Comparison of ENCODE assay signal across 10 cellular contexts in genomic region chr2:36373149-36373880, GRCh38. TPM values are rescaled to one million over a fixed set of nuclear protein-coding genes. Genes with fewer than 3 reads are reported as not detected.
DNase-seq lines count a peak whose midpoint lies in the region; ATAC-seq and TF ChIP-seq lines count a peak whose summit lies in the region.
"Had no signal": no experiment of that assay in that cellular context is flagged by ENCODE, and none has a peak within 500 bp of the region (broad histone marks: within the 10 kb centered on the region; RNA-seq: fewer than 3 reads in every experiment).

No MANE protein-coding gene starts in this region.

- H3K36me3 ChIP-seq in mammary epithelial cell (ENCODE audit: insufficient read depth, low read length): peaks cover 6% of the 10 kb centered on the region
- H3K36me3 ChIP-seq in lung (ENCODE audit: control insufficient read depth in 2 of 2, insufficient read depth in 2 of 2, low read length in 2 of 2): no peaks in the 10 kb centered on the region

- H3K27ac ChIP-seq in mammary epithelial cell (ENCODE audit: insufficient read depth, low read depth, low read length) (peak overlapping the region; percentile 64), lung (ENCODE audit: low read depth in 1 of 2, low read length in 1 of 2) (peak overlapping the region in 1 of 2 donors; percentile 60)

- dilution Hi-C loops in mammary epithelial cell (cut with HindIII; ENCODE audit: low sequenced_read_pairs): no loop called here

- TF ChIP-seq CTCF in mammary epithelial cell (conservative IDR thresholded peaks at IDR 0.05 in 1 of 2, IDR thresholded peaks at IDR 0.05 in 1 of 2; ENCODE audit: extremely low read depth in 1 of 2, insufficient read depth in 1 of 2, low read depth in 1 of 2, low read length in 2 of 2): no peak
- TF ChIP-seq CTCF in lung (IDR thresholded peaks at IDR 0.05; ENCODE audit: control extremely low read depth, extremely low read depth): no peak

- peak overlapping the region; percentile 78 for H3K4me2 ChIP-seq in mammary epithelial cell (ENCODE audit: insufficient read depth, low read depth, low read length)

- peak overlapping the region; percentile 42 to 57 for H3K27ac Mint-ChIP-seq in stimulated activated naive CD8-positive, alpha-beta T cell treated with anti-CD3 and anti-CD28 coated beads, Interleukin-15, amount 100 ng/mL, for 72 hours

- no peak overlapping the region for H2AFZ ChIP-seq in mammary epithelial cell (ENCODE audit: low read depth, low read length)

- peaks cover 28% of the 10 kb centered on the region for H3K4me1 Mint-ChIP-seq in stimulated activated naive CD8-positive, alpha-beta T cell treated with anti-CD3 and anti-CD28 coated beads, Interleukin-15, amount 100 ng/mL, for 72 hours

- 70% methylated on average over 7 of the region's 8 CpGs for WGBS in mammary epithelial cell (ENCODE audit: low coverage, missing lambda C conversion rate)
- 63 to 83% methylated on average over 8 of the region's 8 CpGs for WGBS in lung, 2 donors

- CTCF ChIA-PET in mammary epithelial cell (lab: Charles Lee; ENCODE audit: low non-redundant PET): no interaction called here

- H3K27me3 Mint-ChIP-seq in stimulated activated naive CD8-positive, alpha-beta T cell treated with anti-CD3 and anti-CD28 coated beads, Interleukin-15, amount 100 ng/mL, for 72 hours: peaks cover 19% of the 10 kb centered on the region

- no TSS peak for BruUV-seq in mammary epithelial cell (replicated peaks; lab: Mats Ljungman, UMichigan)

- DNase-seq in stimulated activated naive CD8-positive, alpha-beta T cell treated with anti-CD3 and anti-CD28 coated beads, Interleukin-15, amount 100 ng/mL, for 72 hours: no peak
- DNase-seq in stimulated activated naive CD8-positive, alpha-beta T cell treated with anti-CD3 and anti-CD28 coated beads, Interleukin-15, Interleukin-2, amounts not matched to agents 100 U/mL and 50 U/mL, for 24 hours: no peak
- DNase-seq in mammary epithelial cell (peak; percentile 65), lung (ENCODE audit: low spot score) (peak; percentile 63), C1 segment of cervical spinal cord (lab: John Stamatoyannopoulos, UW) (no peak), MV-4-11 (lab: John Stamatoyannopoulos, UW) (no peak), ureter (ENCODE audit: low spot score) (no peak)
- DNase-seq in NK-92 treated with Interleukin-12 subunit alpha and Interleukin-12 subunit beta, amount 100 ng/mL, for 24 hours (lab: John Stamatoyannopoulos, UW): no peak
- DNase-seq: activated gamma-delta T cell; stimulated activated CD4-positive, alpha-beta T cell treated with anti-CD3 and anti-CD28 coated beads, Interleukin-4, amount 100 ng/mL, for 1 hour had no signal

- H3K4me3 Mint-ChIP-seq in stimulated activated naive CD8-positive, alpha-beta T cell treated with anti-CD3 and anti-CD28 coated beads, Interleukin-15, amount 100 ng/mL, for 72 hours: peak overlapping the region; percentile 44 to 46

- no peak overlapping the region for H3K9ac ChIP-seq in mammary epithelial cell (ENCODE audit: insufficient read depth, low read length)

- no peaks in the 10 kb centered on the region for H3K9me3 Mint-ChIP-seq in stimulated activated naive CD8-positive, alpha-beta T cell treated with anti-CD3 and anti-CD28 coated beads, Interleukin-15, amount 100 ng/mL, for 72 hours

- H3K4me1 ChIP-seq in mammary epithelial cell (ENCODE audit: insufficient read depth, low read length) (peaks cover 98% of the 10 kb centered on the region), lung (ENCODE audit: control insufficient read depth in 2 of 2, insufficient read depth in 2 of 2, low read length in 2 of 2) (peaks cover 18 to 59% of the 10 kb centered on the region in 2 donors)

- H4K20me1 ChIP-seq in mammary epithelial cell (ENCODE audit: insufficient read depth, low read length): no peaks in the 10 kb centered on the region

- no peaks in the 10 kb centered on the region for H3K27me3 ChIP-seq in mammary epithelial cell (ENCODE audit: insufficient read depth, low read length)
- H3K27me3 ChIP-seq in lung (ENCODE audit: control insufficient read depth, insufficient read depth): no peaks in the 10 kb centered on the region

- peaks cover 98% of the 10 kb centered on the region for H3K79me2 ChIP-seq in mammary epithelial cell (ENCODE audit: insufficient read depth, low read length)

- ATAC-seq in stimulated activated naive CD8-positive, alpha-beta T cell treated with anti-CD3 and anti-CD28 coated beads, Interleukin-15, amount 100 ng/mL, for 72 hours: peak; percentile 76
- ATAC-seq in stimulated activated naive CD8-positive, alpha-beta T cell treated with anti-CD3 and anti-CD28 coated beads, Interleukin-15, Interleukin-2, amounts not matched to agents 100 U/mL and 50 U/mL, for 24 hours: no peak
- ATAC-seq in lung (ENCODE audit: insufficient read depth, low FRiP score): peak; percentile 78

- no peak overlapping the region for H3K4me3 ChIP-seq in mammary epithelial cell (replicated peaks in 1 of 3; ENCODE audit: insufficient read depth in 1 of 3, low read depth in 2 of 3, low read length in 3 of 3)
- no peak overlapping the region for H3K4me3 ChIP-seq in lung

- in situ Hi-C loops in mammary epithelial cell (cut with MboI; ENCODE audit: low sequenced_read_pairs in 2 of 2): loop anchor here in 1 of 2 donors (5.0 kb wide), 1 partner anchor 64 kb away; no protein-coding TSS in a partner anchor

- intact Hi-C loops in mammary epithelial cell (cut with micrococcal nuclease): loop anchor here (5.0 kb wide), 1 partner anchor 89 kb away; no protein-coding TSS in a partner anchor

- H3K9me3 ChIP-seq in mammary epithelial cell (replicated peaks; ENCODE audit: insufficient read depth, low read length): no peaks in the 10 kb centered on the region
- no peaks in the 10 kb centered on the region for H3K9me3 ChIP-seq in lung (ENCODE audit: control insufficient read depth in 2 of 2, insufficient read depth in 1 of 2, low read length in 1 of 2)

RNA-seq across cellular contexts. Expression of gene CRIM1, which starts 17.7 kb away (rescaled TPM):
- 100 to 1,000 TPM; 237 to 387 TPM for total RNA-seq in mammary epithelial cell
- 103 TPM for polyA plus RNA-seq in mammary epithelial cell
- 304 TPM for polyA minus RNA-seq in mammary epithelial cell
- total RNA-seq in lung: 100 to 1,000 TPM in 1 of 2 donors, 10 to 100 TPM in 1; 76.1 to 119 TPM
- 10 to 100 TPM; 24.3 to 40.8 TPM for polyA plus RNA-seq in lung
- total RNA-seq in ureter: 95.0 TPM

Comparison
In these comparisons a context has a peak if more than half of its experiments do, and no peak if none do; other contexts are left out.
1. DNase-seq: peak in mammary epithelial cell (single experiment) and lung (single experiment); none in stimulated activated naive CD8-positive, alpha-beta T cell treated with anti-CD3 and anti-CD28 coated beads, Interleukin-15, amount 100 ng/mL, for 72 hours (0 of 2), stimulated activated naive CD8-positive, alpha-beta T cell treated with anti-CD3 and anti-CD28 coated beads, Interleukin-15, Interleukin-2, amounts not matched to agents 100 U/mL and 50 U/mL, for 24 hours (single experiment), C1 segment of cervical spinal cord (0 of 14), MV-4-11 (single experiment), ureter (single experiment) and NK-92 treated with Interleukin-12 subunit alpha and Interleukin-12 subunit beta, amount 100 ng/mL, for 24 hours (single experiment).